Comparison of ENCODE assay signal across 14 cellular contexts in the genomic region with DNA sequence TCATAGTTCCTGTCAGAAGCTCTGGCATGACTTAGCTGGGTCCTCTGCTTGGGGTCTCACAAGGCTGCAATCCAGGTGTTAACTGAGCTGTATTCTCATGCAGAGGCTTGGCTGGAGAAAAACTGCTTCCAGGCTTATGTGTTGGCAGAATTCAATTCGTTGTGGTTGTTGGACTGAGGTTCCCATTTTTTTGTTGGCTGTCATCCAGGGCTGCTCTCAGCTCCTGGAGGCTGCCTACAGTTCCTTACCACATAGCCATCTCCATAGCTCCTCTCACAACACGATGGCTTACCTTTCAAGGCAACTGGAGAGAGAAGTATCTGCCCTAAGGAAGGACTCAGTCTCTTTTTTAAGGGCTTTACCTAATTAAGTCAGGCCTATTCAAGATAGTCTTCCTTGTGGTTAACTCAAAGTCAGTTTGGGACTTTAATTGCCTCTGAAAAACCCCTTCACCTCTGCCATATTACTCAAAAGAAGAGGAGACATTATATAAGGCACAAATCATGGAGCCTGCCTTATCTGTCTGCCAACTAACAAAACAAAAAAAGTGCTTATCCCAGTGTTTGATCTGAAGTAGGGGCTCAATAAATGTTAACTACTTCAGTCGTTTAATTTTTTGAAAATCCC. TPM values are rescaled to one million over a fixed set of nuclear protein-coding genes. Genes with fewer than 3 reads are reported as not detected.
DNase-seq lines count a peak whose midpoint lies in the region; ATAC-seq and TF ChIP-seq lines count a peak whose summit lies in the region.
"Had no signal": no experiment of that assay in that cellular context is flagged by ENCODE, and none has a peak within 500 bp of the region (broad histone marks: within the 10 kb centered on the region; RNA-seq: fewer than 3 reads in every experiment).

No MANE protein-coding gene starts in this region.

- H3K4me3 ChIP-seq in CD8-positive, alpha-beta memory T cell (ENCODE audit: low read length): no peak overlapping the region
- H3K4me3 ChIP-seq: thoracic aorta had no signal

- H3K4me1 Mint-ChIP-seq in CD8-positive, alpha-beta memory T cell: peaks cover 75 to 95% (median 93%) of the 10 kb centered on the region in 3 donors
- H3K4me1 Mint-ChIP-seq in activated B cell treated with CpG ODN at 0.5 μM for 24 hours (peaks cover 73% of the 10 kb centered on the region), memory B cell (peaks cover 45% of the 10 kb centered on the region)

- H3K9me3 Mint-ChIP-seq in CD8-positive, alpha-beta memory T cell: no peaks in the 10 kb centered on the region
- no peaks in the 10 kb centered on the region for H3K9me3 Mint-ChIP-seq in activated B cell treated with CpG ODN at 0.5 μM for 24 hours
- no peaks in the 10 kb centered on the region for H3K9me3 Mint-ChIP-seq in memory B cell

- no peak for DNase-seq in CD8-positive, alpha-beta memory T cell
- DNase-seq in GM20000 (ENCODE audit: low spot score) (peak; percentile 12), activated B cell treated with CpG ODN at 0.5 μM for 24 hours (no peak), memory B cell (ENCODE audit: low spot score in 2 of 2) (no peak), putamen (ENCODE audit: low spot score) (no peak), NCI-H2107 treated with DMSO at 0.1 percent for 48 hours (lab: John Stamatoyannopoulos, UW; ENCODE audit: unreplicated experiment) (no peak)
- DNase-seq: Caco-2; central memory CD4-positive, alpha-beta T cell had no signal

- H3K36me3 Mint-ChIP-seq in CD8-positive, alpha-beta memory T cell: peaks cover under 1 to 66% (median 18%) of the 10 kb centered on the region in 3 donors
- H3K36me3 Mint-ChIP-seq in activated B cell treated with CpG ODN at 0.5 μM for 24 hours (ENCODE audit: low read depth) (peaks cover 59% of the 10 kb centered on the region), memory B cell (peaks cover 22% of the 10 kb centered on the region)

- peak overlapping the region; percentile 54 to 96 (median 82) for H3K27ac Mint-ChIP-seq in CD8-positive, alpha-beta memory T cell
- peak overlapping the region; percentile 62 for H3K27ac Mint-ChIP-seq in activated B cell treated with CpG ODN at 0.5 μM for 24 hours
- H3K27ac Mint-ChIP-seq in memory B cell: peak overlapping the region; percentile 82

- peak overlapping the region in 5 of 7 donors; percentile 6 to 74 (median 9) for H3K4me3 Mint-ChIP-seq in CD8-positive, alpha-beta memory T cell
- H3K4me3 Mint-ChIP-seq in activated B cell treated with CpG ODN at 0.5 μM for 24 hours (no peak overlapping the region), memory B cell (no peak overlapping the region)

- ATAC-seq in activated B cell treated with CpG ODN at 0.5 μM for 24 hours (ENCODE audit: low read depth): no peak
- ATAC-seq in memory B cell (ENCODE audit: low read depth): no peak
- no peak for ATAC-seq in GM21576 (IDR thresholded peaks at IDR 0.05; ENCODE audit: unreplicated experiment)

- no peak overlapping the region for H3K27ac ChIP-seq in CD8-positive, alpha-beta memory T cell (ENCODE audit: low read depth, low read length)
- H3K27ac ChIP-seq: thoracic aorta, VCaP had no signal

- H3K9me3 ChIP-seq in CD8-positive, alpha-beta memory T cell (ENCODE audit: low read length): no peaks in the 10 kb centered on the region
- H3K9me3 ChIP-seq: Caco-2, thoracic aorta had no signal

- TF ChIP-seq CTCF in GM20000 (IDR thresholded peaks at IDR 0.05; ENCODE audit: extremely low read depth, missing control alignments) (no peak), activated B cell treated with CpG ODN at 0.5 μM for 24 hours (IDR thresholded peaks at IDR 0.05) (no peak)

- peaks cover 79% of the 10 kb centered on the region for H3K4me1 ChIP-seq in CD8-positive, alpha-beta memory T cell (ENCODE audit: insufficient read depth, low read length)
- H3K4me1 ChIP-seq: Caco-2 had no signal

- H3K36me3 ChIP-seq in CD8-positive, alpha-beta memory T cell (ENCODE audit: insufficient read depth, low read length): peaks cover 13% of the 10 kb centered on the region
- H3K36me3 ChIP-seq: thoracic aorta had no signal

- H3K27me3 Mint-ChIP-seq in CD8-positive, alpha-beta memory T cell: no peaks in the 10 kb centered on the region
- no peaks in the 10 kb centered on the region for H3K27me3 Mint-ChIP-seq in activated B cell treated with CpG ODN at 0.5 μM for 24 hours
- H3K27me3 Mint-ChIP-seq in memory B cell: no peaks in the 10 kb centered on the region

- no peaks in the 10 kb centered on the region for H3K27me3 ChIP-seq in CD8-positive, alpha-beta memory T cell (ENCODE audit: insufficient read depth, low read length, poor library complexity, severe bottlenecking)

- POLR2A ChIA-PET in CD8-positive, alpha-beta memory T cell (lab: Charles Lee): interaction anchor here (1.4 kb wide), 1 partner anchor 18 kb away, joined by 3 read pairs; no protein-coding TSS in a partner anchor
- POLR2A ChIA-PET in activated B cell treated with CpG ODN at 0.5 μM for 24 hours (lab: Charles Lee): interaction anchor here (0.6 to 3.8 kb wide), 4 partner anchors 10 to 582 kb away, joined by 3 to 26 read pairs (median 4); no protein-coding TSS in a partner anchor

- intact Hi-C loops in activated B cell treated with CpG ODN at 0.5 μM for 24 hours (cut with micrococcal nuclease): no loop called here

- CTCF ChIA-PET in CD8-positive, alpha-beta memory T cell (lab: Charles Lee): interaction anchor here (2.0 to 16.3 kb wide), 4 partner anchors 10 to 132 kb away, joined by 6 to 317 read pairs (median 21); no protein-coding TSS in a partner anchor
- CTCF ChIA-PET in activated B cell treated with CpG ODN at 0.5 μM for 24 hours (lab: Charles Lee): interaction anchor here (0.8 to 15.0 kb wide), 8 partner anchors 10 to 132 kb away, joined by 3 to 391 read pairs (median 4); no protein-coding TSS in a partner anchor

RNA-seq across cellular contexts. Expression of a gene that starts 35.2 kb away (rescaled TPM):
- total RNA-seq in CD8-positive, alpha-beta memory T cell: not detected
- not detected for polyA plus RNA-seq in CD8-positive, alpha-beta memory T cell
- total RNA-seq in activated B cell treated with CpG ODN at 0.5 μM for 24 hours: 0.07 TPM in 1 of 2 replicates, not detected in the other
- total RNA-seq: Caco-2, epithelial cell of proximal tubule, lower leg skin had no signal

RNA-seq across cellular contexts. Expression of a gene that starts 46.2 kb away (rescaled TPM):
- total RNA-seq in CD8-positive, alpha-beta memory T cell: not detected
- not detected for polyA plus RNA-seq in CD8-positive, alpha-beta memory T cell
- total RNA-seq in activated B cell treated with CpG ODN at 0.5 μM for 24 hours: not detected in 2 replicates
- total RNA-seq: Caco-2, epithelial cell of proximal tubule, lower leg skin, NCI-H460, thoracic aorta had no signal

RNA-seq across cellular contexts. Expression of a gene that starts 53.5 kb away (rescaled TPM):
- total RNA-seq in CD8-positive, alpha-beta memory T cell: 100 to 1,000 TPM; 124 to 129 TPM
- polyA plus RNA-seq in CD8-positive, alpha-beta memory T cell: 24.3 TPM
- 34.1 and 34.2 TPM in 2 replicates for total RNA-seq in activated B cell treated with CpG ODN at 0.5 μM for 24 hours

Comparison
In these comparisons a context has a peak if more than half of its experiments do, and no peak if none do; other contexts are left out.
1. H3K4me3 Mint-ChIP-seq: peak in CD8-positive, alpha-beta memory T cell (5 of 7); none in activated B cell treated with CpG ODN at 0.5 μM for 24 hours (single experiment) and memory B cell (single experiment).
2. Peak in every context shown above with its lines, with median percentiles within 50 percentile points of each other: H3K27ac Mint-ChIP-seq.